Comparison of ENCODE assay signal across 20 cellular contexts in the genomic region with DNA sequence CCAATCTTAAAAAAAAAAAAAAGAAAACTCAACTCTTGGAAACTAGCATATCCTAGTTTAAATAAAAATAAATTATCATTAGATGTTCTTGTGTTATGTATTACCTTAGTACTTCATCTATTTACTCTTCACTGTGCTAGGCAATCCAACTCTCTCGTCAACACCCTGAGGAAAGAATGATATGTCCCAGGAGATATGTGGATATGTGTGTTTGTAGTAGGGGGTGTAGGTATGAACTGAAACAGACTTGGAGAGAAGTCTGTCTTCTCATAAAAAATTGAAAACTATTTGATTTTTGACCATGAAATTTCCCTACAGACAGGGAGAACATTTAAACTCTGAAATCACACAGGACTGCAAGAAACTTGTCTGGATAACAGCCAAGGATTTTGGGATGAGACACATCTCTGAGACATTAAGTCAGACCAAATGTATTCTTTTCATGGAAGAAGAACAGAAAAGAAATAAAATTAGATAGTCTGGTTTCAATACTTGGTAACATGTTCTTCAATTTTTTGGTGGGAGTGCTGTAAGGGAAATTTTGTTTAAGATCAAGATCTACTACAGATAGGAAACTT.
"Had no signal": no experiment of that assay in that cellular context is flagged by ENCODE, and none has a peak within 500 bp of the region (broad histone marks: within the 10 kb centered on the region; RNA-seq: fewer than 3 reads in every experiment).

No MANE protein-coding gene starts in this region.

- H3K9me3 ChIP-seq: MG63 had no signal

- DNase-seq: IMR-90, Karpas-422, KG1, MG63, NCI-H1105, NCI-H1417, NCI-H1436 treated with DMSO at 0.1 percent for 48 hours, NCI-H1694, NCI-H187 treated with DMSO at 0.1 percent for 48 hours, NCI-H2029 treated with DMSO at 0.1 percent for 48 hours, NCI-H2171 treated with DMSO at 0.1 percent for 48 hours, NCI-H345, NCI-H446 treated with DMSO at 0.1 percent for 48 hours, NCI-H510A treated with DMSO at 0.1 percent for 48 hours, NCI-H526 treated with DMSO at 0.1 percent for 48 hours, NCI-H748 treated with DMSO at 0.1 percent for 48 hours, RPMI8226, SHP77 had no signal

- H3K36me3 ChIP-seq: MG63 had no signal

- H3K27me3 ChIP-seq: MG63 had no signal

- ATAC-seq: HepG2, SK-N-SH treated with all-trans-retinoic acid at 6 μM for 48 hours had no signal

- H3K4me3 ChIP-seq: MG63 had no signal
